9 cellular contexts compared by ENCODE assay signal in the genomic region with DNA sequence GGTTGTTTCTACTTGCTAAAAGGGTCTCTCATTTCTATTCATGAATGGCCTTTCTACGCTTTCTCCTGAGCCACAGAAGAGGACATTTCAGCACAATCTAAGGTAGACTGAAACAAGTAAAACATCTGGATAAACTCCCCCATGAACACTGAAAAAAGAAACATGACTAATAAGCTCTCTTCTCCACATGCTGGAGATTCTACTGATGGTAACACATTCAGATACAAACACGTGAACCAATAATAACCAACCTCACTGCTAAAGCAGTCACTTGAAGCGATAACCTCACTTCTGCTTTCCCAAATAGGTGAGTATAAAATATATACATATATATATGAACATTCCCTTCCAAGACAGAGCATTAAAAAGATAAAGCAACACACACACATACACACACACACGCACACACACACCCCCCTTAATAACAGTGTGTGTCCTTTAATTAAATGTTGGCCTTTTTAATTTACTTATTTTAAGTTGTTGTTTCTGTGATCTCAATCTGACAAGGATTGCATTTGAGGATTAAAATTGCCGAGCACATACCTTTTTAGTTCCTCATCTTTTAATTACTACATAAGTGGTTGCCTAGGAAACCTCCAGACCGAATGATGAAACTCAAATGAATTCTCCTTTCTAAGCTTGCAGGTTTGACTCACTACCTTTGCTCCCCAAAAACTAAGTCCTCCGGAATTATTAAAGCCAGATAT.
DNase-seq lines count a peak whose midpoint lies in the region; ATAC-seq, FAIRE-seq and TF ChIP-seq lines count a peak whose summit lies in the region.
"Had no signal": no experiment of that assay in that cellular context is flagged by ENCODE, and none has a peak within 500 bp of the region (broad histone marks: within the 10 kb centered on the region; RNA-seq: fewer than 3 reads in every experiment).

No MANE protein-coding gene starts in this region.

- no peak for FAIRE-seq in bronchial epithelial cell (lab: Jason Lieb, UNC)

- intact Hi-C loops in activated CD8-positive, alpha-beta T cell treated with anti-CD3 and anti-CD28 coated beads for 36 hours (cut with micrococcal nuclease), result no loop called here
- intact Hi-C loops in right cardiac atrium (cut with DNase I), result no loop called here

- peaks cover 14% of the 10 kb centered on the region for H3K4me1 ChIP-seq in right cardiac atrium (ENCODE audit: control insufficient read depth, insufficient read depth, low read length)

- in situ Hi-C loops in KBM-7 (cut with MboI; ENCODE audit: low pct_unique_long_range_greater_than_20kb, low sequenced_read_pairs), result no loop called here

- peak; percentile 31 for ATAC-seq in activated CD8-positive, alpha-beta T cell treated with anti-CD3 and anti-CD28 coated beads for 36 hours
- ATAC-seq in activated CD8-positive, alpha-beta T cell treated with anti-CD3 and anti-CD28 coated beads, Interleukin-2, amount 10 ng/mL, durations not matched to agents 7 days and 5 days, result no peak
- ATAC-seq in stimulated activated memory B cell treated with anti-CD40 and anti-IgM and Interleukin-4, amounts not matched to agents 10 μg/mL and 1 μg/mL and 100 μg/mL, for 72 hours, result peak; percentile 45
- ATAC-seq in right cardiac atrium, result no peak

- H3K4me3 ChIP-seq in bronchial epithelial cell (ENCODE audit: low read depth, low read length), result no peak overlapping the region
- no peak overlapping the region for H3K4me3 ChIP-seq in right cardiac atrium (ENCODE audit: low read length)

- H3K27me3 ChIP-seq in bronchial epithelial cell (ENCODE audit: control insufficient read depth, insufficient read depth, low read length) (no peaks in the 10 kb centered on the region), right cardiac atrium (ENCODE audit: control insufficient read depth, insufficient read depth) (no peaks in the 10 kb centered on the region)

- H3K36me3 ChIP-seq in bronchial epithelial cell (ENCODE audit: control insufficient read depth, insufficient read depth, low read length), result no peaks in the 10 kb centered on the region

- no peak for TF ChIP-seq CTCF in activated CD8-positive, alpha-beta T cell treated with anti-CD3 and anti-CD28 coated beads for 36 hours (IDR thresholded peaks at IDR 0.05)
- no peak for TF ChIP-seq CTCF in bronchial epithelial cell (IDR thresholded peaks at IDR 0.05; ENCODE audit: insufficient read depth, low read length, severe bottlenecking)

- H3K27me3 Mint-ChIP-seq in activated CD8-positive, alpha-beta T cell treated with anti-CD3 and anti-CD28 coated beads for 36 hours, result no peaks in the 10 kb centered on the region
- no peaks in the 10 kb centered on the region for H3K27me3 Mint-ChIP-seq in activated CD8-positive, alpha-beta T cell treated with anti-CD3 and anti-CD28 coated beads, Interleukin-2, amount 10 ng/mL, durations not matched to agents 7 days and 5 days (ENCODE audit: low read depth)
- no peaks in the 10 kb centered on the region for H3K27me3 Mint-ChIP-seq in stimulated activated memory B cell treated with anti-CD40 and anti-IgM and Interleukin-4, amounts not matched to agents 10 μg/mL and 1 μg/mL and 100 μg/mL, for 72 hours

- H3K27ac ChIP-seq in right cardiac atrium (ENCODE audit: low read length), result no peak overlapping the region
- H3K27ac ChIP-seq: VCaP had no signal

- no peak for DNase-seq in activated CD8-positive, alpha-beta T cell treated with anti-CD3 and anti-CD28 coated beads for 36 hours
- no peak for DNase-seq in activated CD8-positive, alpha-beta T cell treated with anti-CD3 and anti-CD28 coated beads, Interleukin-2, amount 10 ng/mL, durations not matched to agents 7 days and 5 days
- DNase-seq in KBM-7 (peak; percentile 39), bronchial epithelial cell (ENCODE audit: low read depth) (peak; percentile 89), NCI-H1694 treated with DMSO at 0.1 percent for 48 hours (lab: John Stamatoyannopoulos, UW) (no peak), right cardiac atrium (no peak)
- DNase-seq in NK-92 treated with Interleukin-12 subunit alpha and Interleukin-12 subunit beta, amount 100 ng/mL, for 24 hours (lab: John Stamatoyannopoulos, UW), result no peak

- WGBS in right cardiac atrium, result 82% methylated on average over 7 of the region's 7 CpGs

- peaks cover 25% of the 10 kb centered on the region for H3K9me3 Mint-ChIP-seq in activated CD8-positive, alpha-beta T cell treated with anti-CD3 and anti-CD28 coated beads for 36 hours
- H3K9me3 Mint-ChIP-seq in activated CD8-positive, alpha-beta T cell treated with anti-CD3 and anti-CD28 coated beads, Interleukin-2, amount 10 ng/mL, durations not matched to agents 7 days and 5 days (ENCODE audit: insufficient read depth), result peaks cover 12% of the 10 kb centered on the region
- peaks cover 2% of the 10 kb centered on the region for H3K9me3 Mint-ChIP-seq in stimulated activated memory B cell treated with anti-CD40 and anti-IgM and Interleukin-4, amounts not matched to agents 10 μg/mL and 1 μg/mL and 100 μg/mL, for 72 hours

- H3K27ac Mint-ChIP-seq in activated CD8-positive, alpha-beta T cell treated with anti-CD3 and anti-CD28 coated beads for 36 hours, result peak overlapping the region; percentile 99
- no peak overlapping the region for H3K27ac Mint-ChIP-seq in activated CD8-positive, alpha-beta T cell treated with anti-CD3 and anti-CD28 coated beads, Interleukin-2, amount 10 ng/mL, durations not matched to agents 7 days and 5 days
- H3K27ac Mint-ChIP-seq in stimulated activated memory B cell treated with anti-CD40 and anti-IgM and Interleukin-4, amounts not matched to agents 10 μg/mL and 1 μg/mL and 100 μg/mL, for 72 hours, result peak overlapping the region; percentile 90

- peaks cover 81% of the 10 kb centered on the region for H3K4me1 Mint-ChIP-seq in activated CD8-positive, alpha-beta T cell treated with anti-CD3 and anti-CD28 coated beads for 36 hours (ENCODE audit: low read depth)
- H3K4me1 Mint-ChIP-seq in activated CD8-positive, alpha-beta T cell treated with anti-CD3 and anti-CD28 coated beads, Interleukin-2, amount 10 ng/mL, durations not matched to agents 7 days and 5 days (ENCODE audit: low read depth), result peaks cover 55% of the 10 kb centered on the region
- H3K4me1 Mint-ChIP-seq in stimulated activated memory B cell treated with anti-CD40 and anti-IgM and Interleukin-4, amounts not matched to agents 10 μg/mL and 1 μg/mL and 100 μg/mL, for 72 hours, result peaks cover 81% of the 10 kb centered on the region

- peaks cover 46% of the 10 kb centered on the region for H3K36me3 Mint-ChIP-seq in activated CD8-positive, alpha-beta T cell treated with anti-CD3 and anti-CD28 coated beads for 36 hours (ENCODE audit: low read depth)
- H3K36me3 Mint-ChIP-seq in activated CD8-positive, alpha-beta T cell treated with anti-CD3 and anti-CD28 coated beads, Interleukin-2, amount 10 ng/mL, durations not matched to agents 7 days and 5 days (ENCODE audit: low read depth), result peaks cover 24% of the 10 kb centered on the region
- H3K36me3 Mint-ChIP-seq in stimulated activated memory B cell treated with anti-CD40 and anti-IgM and Interleukin-4, amounts not matched to agents 10 μg/mL and 1 μg/mL and 100 μg/mL, for 72 hours, result peaks cover 23% of the 10 kb centered on the region

- no peaks in the 10 kb centered on the region for H3K9me3 ChIP-seq in right cardiac atrium (ENCODE audit: control insufficient read depth, low read length)

- H3K4me3 Mint-ChIP-seq in activated CD8-positive, alpha-beta T cell treated with anti-CD3 and anti-CD28 coated beads for 36 hours, result no peak overlapping the region
- H3K4me3 Mint-ChIP-seq in activated CD8-positive, alpha-beta T cell treated with anti-CD3 and anti-CD28 coated beads, Interleukin-2, amount 10 ng/mL, durations not matched to agents 7 days and 5 days, result no peak overlapping the region
- peak overlapping the region; percentile 54 for H3K4me3 Mint-ChIP-seq in stimulated activated memory B cell treated with anti-CD40 and anti-IgM and Interleukin-4, amounts not matched to agents 10 μg/mL and 1 μg/mL and 100 μg/mL, for 72 hours

- POLR2A ChIA-PET in activated CD8-positive, alpha-beta T cell treated with anti-CD3 and anti-CD28 coated beads for 36 hours (lab: Charles Lee), result interaction anchor here (0.9 to 1.5 kb wide), 6 partner anchors 8 to 87 kb away, joined by 3 read pairs; no protein-coding TSS in a partner anchor
- POLR2A ChIA-PET in activated CD8-positive, alpha-beta T cell treated with anti-CD3 and anti-CD28 coated beads, Interleukin-2, amount 10 ng/mL, durations not matched to agents 7 days and 5 days (lab: Charles Lee), result no interaction called here

- CTCF ChIA-PET in activated CD8-positive, alpha-beta T cell treated with anti-CD3 and anti-CD28 coated beads for 36 hours (lab: Charles Lee), result interaction anchor here (0.8 to 1.5 kb wide), 3 partner anchors 8 to 44 kb away, joined by 3 to 8 read pairs (median 8); no protein-coding TSS in a partner anchor
- CTCF ChIA-PET in activated CD8-positive, alpha-beta T cell treated with anti-CD3 and anti-CD28 coated beads, Interleukin-2, amount 10 ng/mL, durations not matched to agents 7 days and 5 days (lab: Charles Lee), result interaction anchor here (1.6 to 5.9 kb wide), 5 partner anchors 14 to 129 kb away, joined by 4 to 27 read pairs (median 11); no protein-coding TSS in a partner anchor

Comparison
In these comparisons a context has a peak if more than half of its experiments do, and no peak if none do; other contexts are left out.
1. ATAC-seq: peak in activated CD8-positive, alpha-beta T cell treated with anti-CD3 and anti-CD28 coated beads for 36 hours (single experiment) and stimulated activated memory B cell treated with anti-CD40 and anti-IgM and Interleukin-4, amounts not matched to agents 10 μg/mL and 1 μg/mL and 100 μg/mL, for 72 hours (single experiment); none in activated CD8-positive, alpha-beta T cell treated with anti-CD3 and anti-CD28 coated beads, Interleukin-2, amount 10 ng/mL, durations not matched to agents 7 days and 5 days (single experiment) and right cardiac atrium (0 of 2).
2. DNase-seq: peak in KBM-7 (single experiment) and bronchial epithelial cell (single experiment); none in activated CD8-positive, alpha-beta T cell treated with anti-CD3 and anti-CD28 coated beads for 36 hours (single experiment), activated CD8-positive, alpha-beta T cell treated with anti-CD3 and anti-CD28 coated beads, Interleukin-2, amount 10 ng/mL, durations not matched to agents 7 days and 5 days (single experiment), NCI-H1694 treated with DMSO at 0.1 percent for 48 hours (single experiment), NK-92 treated with Interleukin-12 subunit alpha and Interleukin-12 subunit beta, amount 100 ng/mL, for 24 hours (single experiment) and right cardiac atrium (0 of 3).